19 cellular contexts compared by ENCODE assay signal in the genomic region with DNA sequence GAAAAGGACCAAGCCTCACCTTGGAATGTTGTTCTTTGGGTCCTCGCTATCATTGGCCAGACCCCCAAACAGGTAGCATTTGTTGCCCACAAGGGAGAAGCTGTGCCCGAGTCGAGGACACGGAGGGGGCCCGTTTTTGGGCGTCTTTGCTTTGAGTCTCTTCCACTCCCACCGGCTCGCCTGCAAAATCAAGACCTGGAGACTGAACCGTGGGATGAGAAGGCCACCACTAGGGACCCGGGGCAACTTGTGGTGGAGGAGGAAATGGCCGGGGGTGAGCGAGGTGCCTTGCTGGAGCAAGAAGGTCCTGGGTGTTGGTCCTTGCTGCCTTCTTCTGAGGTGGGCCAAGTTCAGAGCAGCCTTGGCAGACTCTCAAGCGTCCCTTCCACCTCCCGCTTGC. TPM values are rescaled to one million over a fixed set of nuclear protein-coding genes. Genes with fewer than 3 reads are reported as not detected.
DNase-seq lines count a peak whose midpoint lies in the region; ATAC-seq and TF ChIP-seq lines count a peak whose summit lies in the region.
"Had no signal": no experiment of that assay in that cellular context is flagged by ENCODE, and none has a peak within 500 bp of the region (broad histone marks: within the 10 kb centered on the region; RNA-seq: fewer than 3 reads in every experiment).

No MANE protein-coding gene starts in this region.

- no peak overlapping the region for H2BK5ac ChIP-seq in trophoblast cell (ENCODE audit: low read depth, low read length, poor library complexity)

- no peak overlapping the region for H2AFZ ChIP-seq in trophoblast cell (ENCODE audit: insufficient read depth, low read length, poor library complexity)

- H3K4me1 ChIP-seq in HEK293 (ENCODE audit: control insufficient read depth, insufficient read depth, low read length) (peaks cover 4% of the 10 kb centered on the region; the same call in 1 of the 2 replicates), endodermal cell (ENCODE audit: control insufficient read depth, insufficient read depth, low read length) (peaks cover 9% of the 10 kb centered on the region), trophoblast cell (ENCODE audit: control insufficient read depth in 1 of 2, insufficient read depth in 2 of 2, low read length in 2 of 2) (peaks cover 5 to 9% of the 10 kb centered on the region in 2 experiments)
- H3K4me1 ChIP-seq: Caco-2 had no signal

- H3K9ac ChIP-seq in endodermal cell (ENCODE audit: extremely low read depth, low read length, poor library complexity, severe bottlenecking) = no peak overlapping the region
- no peak overlapping the region for H3K9ac ChIP-seq in trophoblast cell (ENCODE audit: low read length)

- peaks cover 39% of the 10 kb centered on the region for H3K4me1 Mint-ChIP-seq in activated T-cell treated with anti-CD3 and anti-CD28 coated beads, Interleukin-2, amount 50 U/mL, for 24 hours (ENCODE audit: low read depth)
- peaks cover 31% of the 10 kb centered on the region for H3K4me1 Mint-ChIP-seq in activated T-cell treated with anti-CD3 and anti-CD28 coated beads, Interleukin-2, amount 50 U/mL, for 4 hours (ENCODE audit: low read depth)
- H3K4me1 Mint-ChIP-seq in endodermal cell (peaks cover 28% of the 10 kb centered on the region), T-helper 17 cell (peaks cover 11% of the 10 kb centered on the region)

- H3K9me3 Mint-ChIP-seq in activated T-cell treated with anti-CD3 and anti-CD28 coated beads, Interleukin-2, amount 50 U/mL, for 24 hours = no peaks in the 10 kb centered on the region
- H3K9me3 Mint-ChIP-seq in activated T-cell treated with anti-CD3 and anti-CD28 coated beads, Interleukin-2, amount 50 U/mL, for 4 hours = no peaks in the 10 kb centered on the region
- no peaks in the 10 kb centered on the region for H3K9me3 Mint-ChIP-seq in endodermal cell
- H3K9me3 Mint-ChIP-seq: CD4-positive, alpha-beta T cell; CD8-positive, alpha-beta T cell had no signal

- H4K8ac ChIP-seq in trophoblast cell (ENCODE audit: low read depth, low read length) = no peak overlapping the region

- H3K27ac Mint-ChIP-seq in activated T-cell treated with anti-CD3 and anti-CD28 coated beads, Interleukin-2, amount 50 U/mL, for 24 hours = peak overlapping the region; percentile 97
- H3K27ac Mint-ChIP-seq in endodermal cell (peak overlapping the region; percentile 48), T-helper 17 cell (no peak overlapping the region)
- H3K27ac Mint-ChIP-seq: B cell; CD4-positive, alpha-beta T cell; CD8-positive, alpha-beta T cell had no signal

- H3K4me3 ChIP-seq in HEK293 (ENCODE audit: low read depth, low read length) = no peak overlapping the region
- H3K4me3 ChIP-seq in endodermal cell (ENCODE audit: low read length) = no peak overlapping the region
- no peak overlapping the region for H3K4me3 ChIP-seq in trophoblast cell (ENCODE audit: low read depth, low read length)
- H3K4me3 ChIP-seq: A549; BLaER1 treated with 17β-estradiol and CSF1 and Interleukin-3, amounts not matched to agents 10 nM and 100 nM had no signal

- H3K4ac ChIP-seq in trophoblast cell (ENCODE audit: low read depth, low read length) = peak overlapping the region; percentile 57

- H3K27me3 Mint-ChIP-seq in activated T-cell treated with anti-CD3 and anti-CD28 coated beads, Interleukin-2, amount 50 U/mL, for 24 hours = no peaks in the 10 kb centered on the region
- no peaks in the 10 kb centered on the region for H3K27me3 Mint-ChIP-seq in activated T-cell treated with anti-CD3 and anti-CD28 coated beads, Interleukin-2, amount 50 U/mL, for 4 hours (ENCODE audit: low read depth)
- H3K27me3 Mint-ChIP-seq in endodermal cell (ENCODE audit: insufficient read depth) (no peaks in the 10 kb centered on the region), T-helper 17 cell (no peaks in the 10 kb centered on the region)
- H3K27me3 Mint-ChIP-seq: B cell; CD4-positive, alpha-beta T cell had no signal

- H3K36me3 Mint-ChIP-seq in activated T-cell treated with anti-CD3 and anti-CD28 coated beads, Interleukin-2, amount 50 U/mL, for 24 hours (ENCODE audit: low read depth) = peaks cover 99% of the 10 kb centered on the region
- H3K36me3 Mint-ChIP-seq in activated T-cell treated with anti-CD3 and anti-CD28 coated beads, Interleukin-2, amount 50 U/mL, for 4 hours (ENCODE audit: insufficient read depth) = peaks cover 2% of the 10 kb centered on the region
- H3K36me3 Mint-ChIP-seq in endodermal cell (ENCODE audit: low read depth) (peaks cover 67% of the 10 kb centered on the region), T-helper 17 cell (ENCODE audit: low read depth) (no peaks in the 10 kb centered on the region)

- H2BK120ac ChIP-seq in trophoblast cell (ENCODE audit: insufficient read depth, low read length, poor library complexity) = no peak overlapping the region

- TF ChIP-seq CTCF in HEK293 (tag by site-specific recombination; IDR thresholded peaks at IDR 0.05) (no peak), endodermal cell (conservative IDR thresholded peaks at IDR 0.05) (no peak)

- H3K27me3 ChIP-seq in endodermal cell (ENCODE audit: control insufficient read depth, insufficient read depth, low read length, poor library complexity, severe bottlenecking) (no peaks in the 10 kb centered on the region), trophoblast cell (ENCODE audit: insufficient read depth, low read length) (no peaks in the 10 kb centered on the region)

- peaks cover 40% of the 10 kb centered on the region for H3K79me2 ChIP-seq in trophoblast cell (ENCODE audit: control insufficient read depth, insufficient read depth, low read length, poor library complexity)

- CTCF ChIA-PET in HEK293 (lab: Yijun Ruan, JAX) = interaction anchor here (1.0 to 1.9 kb wide), 4 partner anchors 10 to 17 kb away, joined by 3 to 5 read pairs (median 3); no protein-coding TSS in a partner anchor

- no peak overlapping the region for H2AK5ac ChIP-seq in trophoblast cell (ENCODE audit: low read length)

- no peak for ATAC-seq in activated T-cell treated with anti-CD3 and anti-CD28 coated beads, Interleukin-2, amount 50 U/mL, for 4 hours
- no peak for ATAC-seq in T-helper 17 cell
- ATAC-seq: A549; CD8-positive, alpha-beta T cell had no signal

- H3K9me3 ChIP-seq in HEK293 (ENCODE audit: control insufficient read depth, insufficient read depth, low read depth, low read length) = no peaks in the 10 kb centered on the region
- no peaks in the 10 kb centered on the region for H3K9me3 ChIP-seq in endodermal cell (ENCODE audit: control insufficient read depth, low read length)
- no peaks in the 10 kb centered on the region for H3K9me3 ChIP-seq in trophoblast cell (ENCODE audit: insufficient read depth, low read depth, low read length)
- no peaks in the 10 kb centered on the region for H3K9me3 ChIP-seq in T-helper 17 cell (ENCODE audit: control insufficient read depth, low read length, poor library complexity, severe bottlenecking)
- H3K9me3 ChIP-seq: A549; BLaER1 treated with 17β-estradiol and CSF1 and Interleukin-3, amounts not matched to agents 10 nM and 100 nM; Caco-2 had no signal

- DNase-seq in activated T-cell treated with anti-CD3 and anti-CD28 coated beads, Interleukin-2, amount 50 U/mL, for 24 hours = no peak
- no peak for DNase-seq in activated T-cell treated with anti-CD3 and anti-CD28 coated beads, Interleukin-2, amount 50 U/mL, for 4 hours
- DNase-seq in endodermal cell = no peak
- no peak for DNase-seq in trophoblast cell
- DNase-seq in T-helper 17 cell = no peak
- no peak for DNase-seq in globus pallidus (ENCODE audit: low spot score)
- DNase-seq: AML-193; Caco-2; Calu3; CD4-positive, alpha-beta T cell; CD8-positive, alpha-beta T cell; DMS79 treated with DMSO at 0.1 percent for 48 hours; GF-D8 had no signal

- H3K18ac ChIP-seq in trophoblast cell (ENCODE audit: low read length) = no peak overlapping the region

- peaks cover 28 to 91% of the 10 kb centered on the region in 2 experiments for H3K36me3 ChIP-seq in HEK293 (ENCODE audit: control insufficient read depth in 2 of 2, insufficient read depth in 1 of 2, low read length in 2 of 2)
- peaks cover 45% of the 10 kb centered on the region for H3K36me3 ChIP-seq in endodermal cell (ENCODE audit: control insufficient read depth, insufficient read depth, low read length)
- H3K36me3 ChIP-seq in trophoblast cell (ENCODE audit: control insufficient read depth in 1 of 2, insufficient read depth in 2 of 2, low read length in 2 of 2) = peaks cover 70 to 79% of the 10 kb centered on the region in 2 experiments

- no peak overlapping the region for H4K12ac ChIP-seq in trophoblast cell (ENCODE audit: low read depth, low read length)

- no peak overlapping the region for H3K4me3 Mint-ChIP-seq in activated T-cell treated with anti-CD3 and anti-CD28 coated beads, Interleukin-2, amount 50 U/mL, for 24 hours
- no peak overlapping the region for H3K4me3 Mint-ChIP-seq in activated T-cell treated with anti-CD3 and anti-CD28 coated beads, Interleukin-2, amount 50 U/mL, for 4 hours
- H3K4me3 Mint-ChIP-seq in endodermal cell (no peak overlapping the region), T-helper 17 cell (no peak overlapping the region)
- H3K4me3 Mint-ChIP-seq: B cell; CD4-positive, alpha-beta T cell; CD8-positive, alpha-beta T cell had no signal

- H3K79me1 ChIP-seq in trophoblast cell (ENCODE audit: low read length) = no peaks in the 10 kb centered on the region

- 98% methylated on average over 14 of the region's 14 CpGs; no CpG with 5 or more reads in 1 of the 2 experiments for WGBS in endodermal cell (ENCODE audit: insufficient coverage in 1 of 2, insufficient read length in 1 of 2), 2 experiments
- no CpG with 5 or more reads among the region's 14 CpGs for WGBS in trophoblast cell (ENCODE audit: extremely low coverage, insufficient coverage, insufficient read length)

- H3K27ac ChIP-seq in HEK293 (ENCODE audit: extremely low read depth, low read depth, low read length) = no peak overlapping the region
- no peak overlapping the region for H3K27ac ChIP-seq in endodermal cell (ENCODE audit: low read depth, low read length)
- H3K27ac ChIP-seq in trophoblast cell (ENCODE audit: low read depth, low read length) = no peak overlapping the region
- H3K27ac ChIP-seq: 22Rv1; A549; BLaER1 treated with 17β-estradiol and CSF1 and Interleukin-3, amounts not matched to agents 10 nM and 100 nM; C4-2B had no signal

- H3K23ac ChIP-seq in trophoblast cell (ENCODE audit: low read length) = no peak overlapping the region

- no peak overlapping the region for H4K91ac ChIP-seq in trophoblast cell (ENCODE audit: low read depth, low read length)

- H3K14ac ChIP-seq in trophoblast cell (ENCODE audit: low read length) = no peak overlapping the region

- H2BK12ac ChIP-seq in trophoblast cell (ENCODE audit: low read length) = no peak overlapping the region

- no peak overlapping the region for H3K4me2 ChIP-seq in trophoblast cell (ENCODE audit: low read length)
- H3K4me2 ChIP-seq: A549 had no signal

- POLR2A ChIA-PET in HEK293 (lab: Yijun Ruan, JAX) = interaction anchor here (1.9 kb wide), 1 partner anchor 36 kb away, joined by 5 read pairs; no protein-coding TSS in a partner anchor

RNA-seq across cellular contexts. Expression of a gene that starts 7.5 kb away (rescaled TPM):
- 100 to 1,000 TPM; 140 to 162 (median 150) TPM for total RNA-seq in activated T-cell treated with anti-CD3 and anti-CD28 coated beads, Interleukin-2, amount 50 U/mL, for 4 hours
- total RNA-seq in endodermal cell (100 to 1,000 TPM in 1 of 2 donors, 10 to 100 TPM in 1; 93.4 to 112 TPM), T-helper 17 cell (10 to 100 TPM; 65.7 to 65.8 TPM)
- 60.4 TPM for polyA plus RNA-seq in endodermal cell (2013, experiment 1 of 2)
- 63.4 TPM for polyA plus RNA-seq in endodermal cell (2013, experiment 2 of 2)
- 47.6 and 50.4 TPM in 2 replicates for polyA plus RNA-seq in trophoblast cell (2013)

RNA-seq across cellular contexts. Expression of a gene that starts 8.4 kb away (rescaled TPM):
- 1 to 10 TPM; 2.0 to 2.7 (median 2.3) TPM for total RNA-seq in activated T-cell treated with anti-CD3 and anti-CD28 coated beads, Interleukin-2, amount 50 U/mL, for 4 hours
- total RNA-seq in endodermal cell (1 to 10 TPM; 4.8 to 8.1 TPM), T-helper 17 cell (1 to 10 TPM; 2.4 to 3.0 TPM)
- polyA plus RNA-seq in endodermal cell (2013, experiment 1 of 2) = 4.8 TPM
- 5.3 TPM for polyA plus RNA-seq in endodermal cell (2013, experiment 2 of 2)
- 4.9 and 5.0 TPM in 2 replicates for polyA plus RNA-seq in trophoblast cell (2013)

RNA-seq across cellular contexts. Expression of a gene that starts 19.7 kb away (rescaled TPM):
- 10 to 100 TPM in 1 of 3 donors, 1 to 10 TPM in 2; 6.9 to 10.4 (median 8.6) TPM for total RNA-seq in activated T-cell treated with anti-CD3 and anti-CD28 coated beads, Interleukin-2, amount 50 U/mL, for 4 hours
- total RNA-seq in endodermal cell (10 to 100 TPM; 12.0 to 17.5 TPM), T-helper 17 cell (10 to 100 TPM in 1 of 2 donors, 1 to 10 TPM in 1; 8.8 to 11.5 TPM)
- 9.5 TPM for polyA plus RNA-seq in endodermal cell (2013, experiment 1 of 2)
- polyA plus RNA-seq in endodermal cell (2013, experiment 2 of 2) = 7.5 TPM
- 0.82 and 0.94 TPM in 2 replicates for polyA plus RNA-seq in trophoblast cell (2013)
- polyA plus RNA-seq: A549 had no signal

RNA-seq across cellular contexts. Expression of a gene that starts 29.3 kb away (rescaled TPM):
- total RNA-seq in activated T-cell treated with anti-CD3 and anti-CD28 coated beads, Interleukin-2, amount 50 U/mL, for 4 hours = 100 to 1,000 TPM; 190 to 224 (median 221) TPM
- total RNA-seq in endodermal cell (10 to 100 TPM; 91.6 to 99.3 TPM), T-helper 17 cell (10 to 100 TPM; 42.8 to 48.5 TPM)
- 99.4 TPM for polyA plus RNA-seq in endodermal cell (2013, experiment 1 of 2)
- polyA plus RNA-seq in endodermal cell (2013, experiment 2 of 2) = 86.3 TPM
- polyA plus RNA-seq in trophoblast cell (2013) = 92.2 and 95.5 TPM in 2 replicates

RNA-seq across cellular contexts. Expression of a gene that starts 38.0 kb away (rescaled TPM):
- total RNA-seq in activated T-cell treated with anti-CD3 and anti-CD28 coated beads, Interleukin-2, amount 50 U/mL, for 4 hours = 100 to 1,000 TPM in 2 of 3 donors, 10 to 100 TPM in 1; 96.7 to 128 (median 108) TPM
- total RNA-seq in endodermal cell (10 to 100 TPM; 56.0 to 65.0 TPM), T-helper 17 cell (100 to 1,000 TPM; 374 to 404 TPM)
- 10.5 TPM for polyA plus RNA-seq in endodermal cell (2013, experiment 1 of 2)
- 10.0 TPM for polyA plus RNA-seq in endodermal cell (2013, experiment 2 of 2)
- polyA plus RNA-seq in trophoblast cell (2013) = 1.5 and 1.9 TPM in 2 replicates
